In genomic region chr2:33931164-33931563, GRCh38 we compare ENCODE assay signal across 23 cellular contexts.
DNase-seq lines count a peak whose midpoint lies in the region; ATAC-seq, FAIRE-seq and TF ChIP-seq lines count a peak whose summit lies in the region.
"Had no signal": no experiment of that assay in that cellular context is flagged by ENCODE, and none has a peak within 500 bp of the region (broad histone marks: within the 10 kb centered on the region; RNA-seq: fewer than 3 reads in every experiment).

No MANE protein-coding gene starts in this region.

- no peak for TF ChIP-seq EP300 in GM12878 (IDR thresholded peaks at IDR 0.05; ENCODE audit: borderline replicate concordance in 1 of 2, control insufficient read depth in 1 of 2, low read depth in 2 of 2, low read length in 2 of 2)

- H4K20me1 ChIP-seq in HCT116 (ENCODE audit: insufficient read depth) (no peaks in the 10 kb centered on the region), GM12878 (ENCODE audit: control insufficient read depth, insufficient read depth) (no peaks in the 10 kb centered on the region)
- H4K20me1 ChIP-seq: BLaER1 treated with 17β-estradiol and CSF1 and Interleukin-3, amounts not matched to agents 10 nM and 100 nM had no signal

- SMC1A ChIA-PET in GM12878 (lab: Charles Lee; ENCODE audit: uncharacterized antibody, unreplicated experiment) = no interaction called here

- TF ChIP-seq POLR2A in HCT116 (IDR thresholded peaks at IDR 0.05; ENCODE audit: borderline replicate concordance, extremely low read depth, insufficient read depth, insufficient read length) (no peak), GM12878 (IDR thresholded peaks at IDR 0.05; ENCODE audit: low read depth, low read length) (no peak)

- DNase-seq in A673 (ENCODE audit: low spot score) (no peak), HCT116 (ENCODE audit: low read depth, low spot score) (no peak), RPMI8226 (peak; percentile 5), GM12878 (ENCODE audit: low read depth, low spot score) (no peak), brain microvascular endothelial cell (no peak), dedifferentiated amniotic fluid mesenchymal stem cell (ENCODE audit: extremely low spot score) (no peak)
- DNase-seq: ACHN; AML-193; BE2C; CD4-positive, alpha-beta T cell; CD8-positive, alpha-beta memory T cell; DMS 273 treated with DMSO at 0.1 percent for 48 hours; DMS79; GF-D8; GOT3 had no signal

- H3K79me2 ChIP-seq in HCT116 (ENCODE audit: insufficient read depth, low read length) (no peaks in the 10 kb centered on the region), GM12878 (ENCODE audit: control insufficient read depth, insufficient read depth, low read length) (no peaks in the 10 kb centered on the region)

- H3K27ac ChIP-seq in A673 (ENCODE audit: low read depth, low read length, poor library complexity, severe bottlenecking) (peak overlapping the region; percentile 81), HCT116 (ENCODE audit: low read depth, low read length) (no peak overlapping the region), GM12878 (ENCODE audit: control insufficient read depth, insufficient read depth) (no peak overlapping the region), brain microvascular endothelial cell (no peak overlapping the region)
- H3K27ac ChIP-seq: 22Rv1; BLaER1 treated with 17β-estradiol and CSF1 and Interleukin-3, amounts not matched to agents 10 nM and 100 nM had no signal

- H3K4me1 ChIP-seq in A673 (ENCODE audit: insufficient read depth, low read length, poor library complexity, severe bottlenecking) (peaks cover 30% of the 10 kb centered on the region), HCT116 (ENCODE audit: control insufficient read depth in 1 of 2, insufficient read depth in 2 of 2, low read length in 2 of 2) (no peaks in the 10 kb centered on the region), GM12878 (ENCODE audit: control insufficient read depth, insufficient read depth, low read length) (no peaks in the 10 kb centered on the region)
- H3K4me1 ChIP-seq: BE2C, HAP-1 had no signal

- FAIRE-seq in GM12878 (lab: Jason Lieb, UNC) = no peak
- FAIRE-seq: A204.1, D721Med, GM19239, H54 had no signal

- H3K27me3 ChIP-seq in A673 (replicated peaks; ENCODE audit: insufficient read depth, low read depth, low read length, poor library complexity) (no peaks in the 10 kb centered on the region), HCT116 (ENCODE audit: insufficient read depth, low read length) (no peaks in the 10 kb centered on the region), GM12878 (replicated peaks in 1 of 2; ENCODE audit: control insufficient read depth in 2 of 2, insufficient read depth in 2 of 2, low read length in 1 of 2) (no peaks in the 10 kb centered on the region), brain microvascular endothelial cell (replicated peaks) (no peaks in the 10 kb centered on the region)
- H3K27me3 ChIP-seq: BE2C; BLaER1 treated with 17β-estradiol and CSF1 and Interleukin-3, amounts not matched to agents 10 nM and 100 nM had no signal

- H3K9me3 ChIP-seq in A673 (ENCODE audit: low read depth, low read length, poor library complexity, severe bottlenecking) (no peaks in the 10 kb centered on the region), HCT116 (ENCODE audit: control insufficient read depth in 1 of 2, insufficient read depth in 1 of 2, low read depth in 1 of 2, low read length in 2 of 2) (no peaks in the 10 kb centered on the region), GM12878 (replicated peaks; ENCODE audit: control insufficient read depth, insufficient read depth, low read length) (no peaks in the 10 kb centered on the region)
- H3K9me3 ChIP-seq: BE2C, HAP-1 had no signal

- POLR2A ChIA-PET in A673 (lab: Charles Lee; ENCODE audit: low non-redundant PET) = no interaction called here
- POLR2A ChIA-PET in HCT116 (lab: Charles Lee) = no interaction called here
- POLR2A ChIA-PET in GM12878 (lab: Charles Lee) = no interaction called here

- TF ChIP-seq CTCF in A673 (conservative IDR thresholded peaks at IDR 0.05; ENCODE audit: low read depth, low read length) (no peak), HCT116 (IDR thresholded peaks at IDR 0.05 in 2 of 3, conservative IDR thresholded peaks at IDR 0.05 in 1 of 3; ENCODE audit: borderline replicate concordance in 1 of 3, insufficient read depth in 1 of 3, low read depth in 2 of 3, low read length in 2 of 3) (no peak), GM12878 (IDR thresholded peaks at IDR 0.05 in 2 of 3, conservative IDR thresholded peaks at IDR 0.05 in 1 of 3; ENCODE audit: control insufficient read depth in 2 of 3, extremely low read depth in 1 of 3, insufficient read depth in 1 of 3, low read depth in 3 of 3, low read length in 3 of 3) (no peak), brain microvascular endothelial cell (IDR thresholded peaks at IDR 0.05; ENCODE audit: low read depth, low read length, missing control alignments) (no peak)

- ATAC-seq in HCT116 (no peak), GM12878 (no peak; the same call in 2 of the 3 replicates), HG03175 (IDR thresholded peaks at IDR 0.05; ENCODE audit: unreplicated experiment) (no peak)

- WGBS in GM12878 (ENCODE audit: insufficient coverage, insufficient replicate concordance, low lambda C conversion rate, missing lambda C conversion rate) = 26% methylated on average over 3 of the region's 3 CpGs

- in situ Hi-C loops in GM12878 (cut with MboI) (no loop called here), brain microvascular endothelial cell (cut with HindIII; ENCODE audit: low pct_ligation_motif_present, low sequenced_read_pairs) (no loop called here)

- no peak for TF ChIP-seq RAD21 in HCT116 (IDR thresholded peaks at IDR 0.05; ENCODE audit: low read depth)
- no peak for TF ChIP-seq RAD21 in GM12878 (IDR thresholded peaks at IDR 0.05; ENCODE audit: insufficient read depth, low read depth, low read length)

- intact Hi-C loops in A673 (cut with micrococcal nuclease; ENCODE audit: unreplicated experiment) (loop anchor here (10.0 kb wide), 1 partner anchor 974 kb away; no protein-coding TSS in a partner anchor), HCT116 (cut with micrococcal nuclease) (no loop called here), GM12878 (cut with micrococcal nuclease; ENCODE audit: unreplicated experiment) (no loop called here)

- BruUV-seq in A673 (replicated peaks; lab: Mats Ljungman, UMichigan) (no TSS peak), HCT116 (replicated peaks; lab: Mats Ljungman, UMichigan) (no TSS peak), GM12878 (replicated peaks; lab: Mats Ljungman, UMichigan) (no TSS peak)

- H3K4me3 ChIP-seq in A673 (ENCODE audit: low read depth, low read length, poor library complexity, severe bottlenecking) (no peak overlapping the region), HCT116 (replicated peaks in 1 of 2; ENCODE audit: low read depth in 1 of 2, low read length in 2 of 2) (no peak overlapping the region), GM12878 (no peak overlapping the region), brain microvascular endothelial cell (ENCODE audit: low read depth, low read length) (no peak overlapping the region)
- H3K4me3 ChIP-seq: BLaER1 treated with 17β-estradiol and CSF1 and Interleukin-3, amounts not matched to agents 10 nM and 100 nM; HAP-1 had no signal

- H3K9ac ChIP-seq in HCT116 (ENCODE audit: low read length) (no peak overlapping the region), GM12878 (ENCODE audit: control insufficient read depth, insufficient read depth, low read length) (no peak overlapping the region)
- H3K9ac ChIP-seq: BLaER1 treated with 17β-estradiol and CSF1 and Interleukin-3, amounts not matched to agents 10 nM and 100 nM had no signal

- no peak overlapping the region for H3K4me2 ChIP-seq in HCT116 (ENCODE audit: low read length)
- no peak overlapping the region for H3K4me2 ChIP-seq in GM12878 (ENCODE audit: control insufficient read depth, insufficient read depth)
- H3K4me2 ChIP-seq: BLaER1 treated with 17β-estradiol and CSF1 and Interleukin-3, amounts not matched to agents 10 nM and 100 nM had no signal

- CTCF ChIA-PET in A673 (lab: Charles Lee) (no interaction called here), HCT116 (lab: Charles Lee) (no interaction called here), GM12878 (lab: Yijun Ruan, JAX) (interaction anchor here (0.7 kb wide), 1 partner anchor 297 kb away, joined by 4 read pairs; no protein-coding TSS in a partner anchor)

- RAD21 ChIA-PET in HCT116 (lab: Charles Lee; ENCODE audit: low non-redundant PET in 1 of 2, low total read pairs in 2 of 2, uncharacterized antibody in 2 of 2, unreplicated experiment in 2 of 2) = no interaction called here
- RAD21 ChIA-PET in GM12878 (lab: Charles Lee; ENCODE audit: unreplicated experiment) = no interaction called here

- H2AFZ ChIP-seq in HCT116 (ENCODE audit: low read depth, low read length, poor library complexity, severe bottlenecking) = no peak overlapping the region
- H2AFZ ChIP-seq in GM12878 (ENCODE audit: control insufficient read depth, low read depth, low read length) = no peak overlapping the region

- no peaks in the 10 kb centered on the region for H3K36me3 ChIP-seq in A673 (ENCODE audit: insufficient read depth, low read length, poor library complexity, severe bottlenecking)
- no peaks in the 10 kb centered on the region; a peak in 1 of 4 replicates for H3K36me3 ChIP-seq in HCT116 (ENCODE audit: control insufficient read depth in 1 of 2, insufficient read depth in 2 of 2, low read length in 2 of 2)
- H3K36me3 ChIP-seq in GM12878 (ENCODE audit: control insufficient read depth in 2 of 2, insufficient read depth in 2 of 2, low read length in 1 of 2) = no peaks in the 10 kb centered on the region
- no peaks in the 10 kb centered on the region for H3K36me3 ChIP-seq in brain microvascular endothelial cell (replicated peaks)
- H3K36me3 ChIP-seq: BE2C; BLaER1 treated with 17β-estradiol and CSF1 and Interleukin-3, amounts not matched to agents 10 nM and 100 nM; HAP-1 had no signal

- H3K9me2 ChIP-seq in HCT116 (ENCODE audit: insufficient read depth) = no peaks in the 10 kb centered on the region

TF ChIP-seq in HCT116, 20 proteins besides CTCF, POLR2A, EP300 and RAD21:
- TF ChIP-seq ZNF274 (IDR thresholded peaks at IDR 0.05; ENCODE audit: low read depth, low read length) (0 out of 2 replicates have a peak, but pooled peaks have one; percentile 2), SRF (IDR thresholded peaks at IDR 0.05; ENCODE audit: low read depth) (no peak)
TF ChIP-seq in HCT116: peak in this region for 1.

TF ChIP-seq in GM12878, 131 proteins besides CTCF, POLR2A, EP300 and RAD21 (continues in another document):
- TF ChIP-seq TAF1 (IDR thresholded peaks at IDR 0.05; ENCODE audit: borderline replicate concordance, low read depth, low read length) (no peak), TARDBP (IDR thresholded peaks at IDR 0.05; ENCODE audit: borderline replicate concordance) (no peak), GABPA (IDR thresholded peaks at IDR 0.05; ENCODE audit: low read depth) (no peak), IKZF1 (conservative IDR thresholded peaks at IDR 0.05) (peak; percentile 26; the same call in 1 of the 2 replicates)
